ENCODE assay signal across 8 cellular contexts in the genomic region with DNA sequence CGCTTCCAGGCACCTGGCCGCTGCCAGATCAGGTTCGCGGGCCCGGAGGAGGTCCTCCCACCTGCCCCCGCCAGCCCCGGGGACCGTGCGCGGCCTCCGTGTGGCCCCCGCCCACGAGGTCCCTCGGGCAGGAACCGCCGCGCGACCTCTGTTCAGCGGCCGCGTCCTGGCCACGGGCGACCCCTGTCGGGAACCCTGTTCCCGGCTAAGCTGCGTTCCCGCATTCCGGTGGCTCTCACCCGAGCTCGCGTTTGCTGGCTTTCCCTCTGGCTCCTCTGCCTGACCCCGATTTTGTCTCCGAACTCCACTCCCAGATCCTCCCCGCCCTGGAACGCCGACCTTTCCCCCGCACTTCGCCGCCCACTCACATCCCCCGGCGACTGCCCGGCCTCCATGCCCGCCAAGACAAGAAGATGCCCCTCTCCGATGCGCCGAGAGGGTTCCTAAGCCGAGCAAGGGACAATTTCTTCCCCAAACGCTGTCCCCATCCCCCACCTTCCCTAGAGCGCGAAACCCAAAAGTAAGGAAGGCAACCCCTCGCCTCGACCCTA. TPM values are rescaled to one million over a fixed set of nuclear protein-coding genes. Genes with fewer than 3 reads are reported as not detected.
A peak's percentile ranks its signal among the peaks of the same experiment; 100 is the strongest.
DNase-seq lines count a peak whose midpoint lies in the region; ATAC-seq, FAIRE-seq and TF ChIP-seq lines count a peak whose summit lies in the region.

No MANE protein-coding gene starts in this region.

- H3K4me3 ChIP-seq in GM12865 (ENCODE audit: low read depth, low read length) (peak overlapping the region; percentile 91), lower lobe of right lung (peak overlapping the region; percentile 74)

- FAIRE-seq in RCC 7860 (lab: Jason Lieb, UNC) = no peak

- peaks cover 38% of the 10 kb centered on the region for H3K27me3 ChIP-seq in lower lobe of right lung (ENCODE audit: low read depth)

- DNase-seq in GM12865 (ENCODE audit: low read depth) = peak; percentile 62
- peak; percentile 52 for DNase-seq in activated CD4-positive, CD25-positive, alpha-beta regulatory T cell treated with anti-CD3 and anti-CD28 coated beads, Interleukin-2, amount 50 U/mL, for 72 hours
- peak; percentile 67 for DNase-seq in dermis blood vessel endothelial cell
- peak; percentile 71 for DNase-seq in lower lobe of right lung
- peak; percentile 67 for DNase-seq in stimulated activated CD8-positive, alpha-beta memory T cell treated with anti-CD3 and anti-CD28 coated beads, Interleukin-4, amount 100 ng/mL, for 48 hours
- DNase-seq in RCC 7860 (ENCODE audit: low spot score) = no peak

- H3K4me1 ChIP-seq in lower lobe of right lung = peaks cover 44% of the 10 kb centered on the region

- no peaks in the 10 kb centered on the region for H3K36me3 ChIP-seq in lower lobe of right lung

- H3K27ac ChIP-seq in lower lobe of right lung = peak overlapping the region; percentile 76

- intact Hi-C loops in lower lobe of right lung (cut with DNase I) = loop anchor here (10.0 kb wide), 1 partner anchor 144 kb away; no protein-coding TSS in a partner anchor

- TF ChIP-seq CTCF in GM12865 (IDR thresholded peaks at IDR 0.05; ENCODE audit: insufficient read depth, low read depth, low read length, missing control alignments) (peak; percentile 67), lower lobe of right lung (IDR thresholded peaks at IDR 0.05) (peak; percentile 52)

- H3K9me3 ChIP-seq in lower lobe of right lung = no peaks in the 10 kb centered on the region

- peak; percentile 26 for ATAC-seq in HG03460 (IDR thresholded peaks at IDR 0.05; ENCODE audit: unreplicated experiment)
- ATAC-seq in lower lobe of right lung = peak; percentile 62 to 67
- ATAC-seq in HG03196 (IDR thresholded peaks at IDR 0.05; ENCODE audit: unreplicated experiment) = no peak

RNA-seq across cellular contexts. Expression of gene SFMBT2, which starts 2.3 kb away (rescaled TPM):
- total RNA-seq in dermis blood vessel endothelial cell (2.2 and 5.4 TPM in 2 replicates), lower lobe of right lung (22.3 TPM)
